In the genomic region with DNA sequence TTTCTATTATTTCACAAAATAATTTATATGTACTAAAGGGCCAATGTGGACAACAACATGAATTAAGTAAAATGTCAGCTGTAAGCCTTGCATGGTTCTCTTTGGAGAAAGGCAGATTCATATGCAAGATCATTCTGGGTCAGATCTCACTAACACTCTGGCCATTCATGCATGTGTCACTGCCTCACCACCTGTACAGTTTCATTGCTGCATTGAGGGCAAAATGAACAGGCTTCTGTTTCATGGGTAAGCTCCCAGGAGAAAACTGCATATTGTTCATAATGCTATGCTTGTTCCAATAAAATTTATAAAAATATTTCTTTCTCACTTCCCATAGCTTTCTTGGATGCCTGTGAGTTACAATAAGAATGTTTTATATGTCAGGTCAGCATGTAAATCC, we compare ENCODE assay signal across 23 cellular contexts.
"Had no signal": no experiment of that assay in that cellular context is flagged by ENCODE, and none has a peak within 500 bp of the region (broad histone marks: within the 10 kb centered on the region; RNA-seq: fewer than 3 reads in every experiment).

No MANE protein-coding gene starts in this region.

- H3K27me3 ChIP-seq: colonic mucosa, esophagus squamous epithelium, gastrocnemius medialis, heart right ventricle, left lung had no signal

- H3K4me1 ChIP-seq: colonic mucosa, esophagus squamous epithelium, gastrocnemius medialis, heart right ventricle, left lung, lower lobe of right lung had no signal

- H3K4me3 ChIP-seq: colonic mucosa, esophagus squamous epithelium, gastrocnemius medialis, heart right ventricle, left lung, lower lobe of right lung, mucosa of descending colon had no signal

- DNase-seq: colonic mucosa; cortex of kidney; effector CD8-positive, alpha-beta T cell; effector memory CD8-positive, alpha-beta T cell; endodermal cell; erythroblast; esophagus squamous epithelium; foreskin fibroblast; foreskin melanocyte; gastrocnemius medialis; glutamatergic neuron; head of caudate nucleus; heart right ventricle; hippocampal formation; left cardiac atrium; left lung; left ventricle myocardium superior; lower lobe of right lung; mesenchymal stem cell; mucosa of descending colon; naive B cell had no signal

- ATAC-seq: effector memory CD8-positive, alpha-beta T cell; esophagus mucosa; gastrocnemius medialis; heart right ventricle; left cardiac atrium; left lung; left ventricle myocardium superior; lower lobe of right lung; mucosa of descending colon had no signal

- H3K9me3 ChIP-seq: colonic mucosa, gastrocnemius medialis, lower lobe of right lung had no signal

- H3K27ac ChIP-seq: colonic mucosa, epithelial cell of prostate, esophagus squamous epithelium, gastrocnemius medialis, heart right ventricle, left lung, lower lobe of right lung had no signal

- H3K36me3 ChIP-seq: colonic mucosa, esophagus squamous epithelium, gastrocnemius medialis, heart right ventricle, left lung, lower lobe of right lung had no signal
